ENCODE assay signal across 1 cellular context in the genomic region with DNA sequence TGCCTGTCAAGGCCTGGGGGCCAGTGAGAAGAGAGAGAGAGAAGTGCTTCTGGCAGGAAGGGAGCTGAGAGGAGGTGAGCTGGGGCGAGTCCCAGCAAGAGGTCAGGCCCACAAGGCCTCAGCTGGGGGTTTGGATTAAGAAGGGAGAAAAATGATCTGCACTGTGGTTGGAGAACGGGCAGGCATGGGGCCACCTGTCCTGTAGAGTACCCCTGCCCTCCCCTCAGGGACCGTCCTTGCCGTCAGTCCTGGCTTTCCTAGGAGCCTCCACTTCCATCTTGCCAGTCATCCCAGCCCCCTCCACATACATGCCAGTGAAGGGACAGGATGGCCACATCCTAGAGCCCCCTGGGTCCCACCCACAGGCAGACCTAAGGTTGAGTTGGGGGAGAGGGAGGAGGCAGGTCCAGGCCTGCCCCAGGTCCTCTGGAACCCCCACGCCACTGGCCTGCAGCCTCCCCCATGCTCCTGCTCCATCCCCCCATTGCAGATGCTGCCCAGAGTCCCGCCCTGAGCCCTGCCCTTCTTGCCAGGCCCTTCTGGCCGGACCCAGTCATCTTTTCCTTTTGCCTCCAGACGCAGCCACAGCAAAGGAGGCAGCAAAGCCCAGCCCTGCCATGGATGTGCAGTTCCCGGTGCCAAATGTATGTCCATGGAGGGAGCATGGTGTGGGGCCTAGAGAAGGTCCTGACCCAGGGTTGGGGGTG.
A peak's percentile ranks its signal among the peaks of the same experiment; 100 is the strongest.
TF ChIP-seq lines count a peak whose summit lies in the region.

No MANE protein-coding gene starts in this region.

TF ChIP-seq in HEK293, 187 proteins besides CTCF, POLR2A, EP300 and RAD21:
- peak; percentile 82 for TF ChIP-seq GLIS1 (tag by site-specific recombination; IDR thresholded peaks at IDR 0.05)
- TF ChIP-seq ZNF791 (tag by site-specific recombination; IDR thresholded peaks at IDR 0.05): no peak
- TF ChIP-seq GFI1B (tag by site-specific recombination; IDR thresholded peaks at IDR 0.05): no peak
